8 cellular contexts compared by ENCODE assay signal in the genomic region with DNA sequence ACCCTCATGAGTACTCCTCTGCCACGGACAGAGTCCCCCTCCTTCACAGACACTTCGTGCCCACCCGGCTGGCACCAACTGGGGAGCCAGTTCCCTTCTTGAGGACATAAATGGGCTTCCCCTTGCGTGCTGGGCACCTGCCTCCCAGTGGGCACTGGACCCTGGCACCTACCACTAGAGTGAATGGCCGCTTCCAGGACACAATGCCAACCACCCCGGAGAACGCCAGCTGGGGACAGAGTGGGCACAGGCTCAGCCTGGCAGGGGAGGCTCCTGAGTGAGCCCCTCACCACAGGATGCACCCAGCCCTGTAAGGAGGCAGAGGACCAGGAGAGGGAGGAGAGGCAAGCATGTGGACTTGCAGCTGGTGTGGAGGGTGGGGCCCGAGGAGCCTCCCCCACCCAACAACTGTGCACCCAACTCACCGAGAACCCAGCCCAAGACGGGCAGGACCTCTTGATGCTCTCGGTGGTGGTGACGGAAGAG. TPM values are rescaled to one million over a fixed set of nuclear protein-coding genes. Genes with fewer than 3 reads are reported as not detected.
DNase-seq lines count a peak whose midpoint lies in the region; ATAC-seq and TF ChIP-seq lines count a peak whose summit lies in the region.

No MANE protein-coding gene starts in this region.

- H3K27me3 ChIP-seq in BJ (ENCODE audit: control insufficient read depth, insufficient read depth, low read length) (no peaks in the 10 kb centered on the region), Loucy (ENCODE audit: insufficient read depth, low read length, poor library complexity, severe bottlenecking) (no peaks in the 10 kb centered on the region)

- peak overlapping the region; percentile 85 for H3K4me2 ChIP-seq in Loucy (ENCODE audit: low read depth, low read length, poor library complexity, severe bottlenecking)

- no peaks in the 10 kb centered on the region for H3K9me3 Mint-ChIP-seq in dendritic cell treated with granulocyte-macrophage colony-stimulating factor and Interleukin-4, amounts not matched to agents 40 ng/mL and 50 ng/mL, for 4 days
- H3K9me3 Mint-ChIP-seq in nephron: no peaks in the 10 kb centered on the region

- no peaks in the 10 kb centered on the region for H3K27me3 Mint-ChIP-seq in dendritic cell treated with granulocyte-macrophage colony-stimulating factor and Interleukin-4, amounts not matched to agents 40 ng/mL and 50 ng/mL, for 4 days
- peaks cover 3% of the 10 kb centered on the region for H3K27me3 Mint-ChIP-seq in nephron (ENCODE audit: low read depth)

- POLR2A ChIA-PET in BJ (lab: Charles Lee): no interaction called here

- H3K4me1 Mint-ChIP-seq in dendritic cell treated with granulocyte-macrophage colony-stimulating factor and Interleukin-4, amounts not matched to agents 40 ng/mL and 50 ng/mL, for 4 days (ENCODE audit: low read depth): peaks cover 59% of the 10 kb centered on the region
- peaks cover 36% of the 10 kb centered on the region for H3K4me1 Mint-ChIP-seq in nephron

- H3K9me2 ChIP-seq in Loucy (replicated peaks; ENCODE audit: low read depth, low read length): no peaks in the 10 kb centered on the region

- DNase-seq in BJ (ENCODE audit: low read depth) (no peak), CD1c-positive myeloid dendritic cell (ENCODE audit: extremely low spot score) (no peak), DMS53 (lab: John Stamatoyannopoulos, UW) (no peak)

- no peaks in the 10 kb centered on the region for H3K9me3 ChIP-seq in Loucy (ENCODE audit: insufficient read depth, low read depth, low read length)

- peak overlapping the region; percentile 76 for H3K4me3 Mint-ChIP-seq in dendritic cell treated with granulocyte-macrophage colony-stimulating factor and Interleukin-4, amounts not matched to agents 40 ng/mL and 50 ng/mL, for 4 days
- H3K4me3 Mint-ChIP-seq in nephron: peak overlapping the region; percentile 84 to 92 (median 88)

- CTCF ChIA-PET in BJ (lab: Yijun Ruan, JAX): interaction anchor here (1.0 kb wide), 1 partner anchor 60 kb away, joined by 3 read pairs; no protein-coding TSS in a partner anchor

- peaks cover 11% of the 10 kb centered on the region for H3K36me3 ChIP-seq in BJ (ENCODE audit: control insufficient read depth, insufficient read depth, low read length)
- peaks cover 3% of the 10 kb centered on the region; the same call in 1 of the 2 replicates for H3K36me3 ChIP-seq in Loucy (ENCODE audit: insufficient read depth, low read length)

- TF ChIP-seq CTCF in BJ (IDR thresholded peaks at IDR 0.05; ENCODE audit: insufficient read depth, low read depth, low read length) (no peak), Loucy (conservative IDR thresholded peaks at IDR 0.05; ENCODE audit: low read length) (no peak), nephron (IDR thresholded peaks at IDR 0.05; ENCODE audit: unreplicated experiment in 3 of 3) (no peak)

- intact Hi-C loops in dendritic cell treated with granulocyte-macrophage colony-stimulating factor and Interleukin-4, amounts not matched to agents 40 ng/mL and 50 ng/mL, for 4 days (cut with micrococcal nuclease): loop anchor here (5.0 kb wide), 2 partner anchors 248 to 338 kb away; no protein-coding TSS in a partner anchor

- peak overlapping the region; percentile 86 for H3K4me3 ChIP-seq in BJ (ENCODE audit: low read depth, low read length)
- H3K4me3 ChIP-seq in Loucy (ENCODE audit: low read length, poor library complexity, severe bottlenecking): peak overlapping the region; percentile 79

- peak overlapping the region; percentile 77 for H3K9ac ChIP-seq in Loucy (ENCODE audit: low read depth, low read length, poor library complexity, severe bottlenecking)

- H3K79me2 ChIP-seq in Loucy (ENCODE audit: insufficient read depth, low read length): peaks cover 9% of the 10 kb centered on the region; the same call in 1 of the 2 replicates

- no peak overlapping the region for H2AFZ ChIP-seq in Loucy (ENCODE audit: low read length)

- peak overlapping the region; percentile 90 for H3K27ac Mint-ChIP-seq in dendritic cell treated with granulocyte-macrophage colony-stimulating factor and Interleukin-4, amounts not matched to agents 40 ng/mL and 50 ng/mL, for 4 days
- peak overlapping the region; percentile 24 to 84 (median 65) for H3K27ac Mint-ChIP-seq in nephron

- no peaks in the 10 kb centered on the region for H4K20me1 ChIP-seq in Loucy (ENCODE audit: insufficient read depth, low read length, poor library complexity, severe bottlenecking)

- H3K36me3 Mint-ChIP-seq in dendritic cell treated with granulocyte-macrophage colony-stimulating factor and Interleukin-4, amounts not matched to agents 40 ng/mL and 50 ng/mL, for 4 days (ENCODE audit: low read depth): peaks cover 42% of the 10 kb centered on the region
- peaks cover 19% of the 10 kb centered on the region for H3K36me3 Mint-ChIP-seq in nephron (ENCODE audit: low read depth)

- ATAC-seq in HG03354 (IDR thresholded peaks at IDR 0.05; ENCODE audit: poor library complexity, severe bottlenecking, unreplicated experiment) (no peak), HG03108 (IDR thresholded peaks at IDR 0.05; ENCODE audit: unreplicated experiment) (no peak)

- no peaks in the 10 kb centered on the region; the same call in 1 of the 2 replicates for H3F3A ChIP-seq in Loucy (ENCODE audit: low read depth)

- peaks cover 26% of the 10 kb centered on the region for H3K4me1 ChIP-seq in Loucy (ENCODE audit: insufficient read depth, low read length, poor library complexity, severe bottlenecking)

RNA-seq across cellular contexts. Expression of gene ENTREP3, which starts 1.0 kb away (rescaled TPM):
- 10.3 and 15.7 TPM in 2 replicates for polyA plus RNA-seq in BJ (2011; rRNA removed)
- polyA minus RNA-seq in BJ (2011; rRNA and poly(A)+ RNA removed): 6.6 and 9.8 TPM in 2 replicates

RNA-seq across cellular contexts. Expression of gene SCAMP3, which starts 7.9 kb away (rescaled TPM):
- 147 and 193 TPM in 2 replicates for polyA plus RNA-seq in BJ (2011; rRNA removed)
- polyA minus RNA-seq in BJ (2011; rRNA and poly(A)+ RNA removed): 70.5 and 116 TPM in 2 replicates

RNA-seq across cellular contexts. Expression of gene CLK2, which starts 19.0 kb away (rescaled TPM):
- 46.1 and 57.4 TPM in 2 replicates for polyA plus RNA-seq in BJ (2011; rRNA removed)
- 38.6 and 41.2 TPM in 2 replicates for polyA minus RNA-seq in BJ (2011; rRNA and poly(A)+ RNA removed)

RNA-seq across cellular contexts. Expression of gene HCN3, which starts 23.0 kb away (rescaled TPM):
- polyA plus RNA-seq in BJ (2011; rRNA removed): 1.8 and 4.0 TPM in 2 replicates
- 2.4 and 3.4 TPM in 2 replicates for polyA minus RNA-seq in BJ (2011; rRNA and poly(A)+ RNA removed)

RNA-seq across cellular contexts. Expression of gene MTX1, which starts 45.8 kb away (rescaled TPM):
- 56.5 and 72.7 TPM in 2 replicates for polyA plus RNA-seq in BJ (2011; rRNA removed)
- polyA minus RNA-seq in BJ (2011; rRNA and poly(A)+ RNA removed): 32.6 and 60.6 TPM in 2 replicates
